10 cellular contexts compared by ENCODE assay signal in the genomic region with DNA sequence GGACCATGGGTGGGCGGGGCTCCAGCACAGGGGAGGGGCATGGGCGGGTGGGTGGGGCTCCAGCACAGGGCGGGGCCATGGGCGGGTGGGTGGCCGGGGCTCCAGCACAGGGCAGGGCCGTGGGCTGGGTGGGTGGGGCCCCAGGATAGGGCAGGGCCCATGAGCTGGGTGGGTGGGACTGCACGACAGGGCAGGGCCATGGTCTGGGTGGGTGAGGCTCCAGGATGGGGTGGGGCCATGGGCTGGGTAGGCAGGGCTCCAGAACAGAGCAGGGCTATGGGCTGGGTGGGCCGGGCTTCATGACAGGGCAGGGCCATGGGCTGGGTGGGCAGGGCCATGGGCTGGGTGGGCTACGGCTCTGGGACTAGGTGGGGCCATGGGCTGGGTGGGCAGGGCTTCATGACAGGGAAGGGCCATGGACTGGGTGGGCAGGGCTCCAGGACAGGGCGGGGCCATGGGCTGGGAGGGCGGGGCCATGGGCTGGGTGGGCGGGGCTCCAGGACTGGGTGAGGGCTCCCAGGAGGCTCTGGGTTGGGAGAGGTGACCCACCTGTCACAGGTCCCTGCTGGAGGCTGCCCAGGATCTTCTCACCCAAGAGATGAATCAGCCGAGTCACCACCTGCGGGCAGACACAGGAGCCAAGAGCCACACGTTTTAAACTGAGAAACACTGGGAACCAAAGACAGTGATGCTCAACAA. TPM values are rescaled to one million over a fixed set of nuclear protein-coding genes. Genes with fewer than 3 reads are reported as not detected.
A peak's percentile ranks its signal among the peaks of the same experiment; 100 is the strongest.
DNase-seq lines count a peak whose midpoint lies in the region; ATAC-seq and TF ChIP-seq lines count a peak whose summit lies in the region.
"Had no signal": no experiment of that assay in that cellular context is flagged by ENCODE, and none has a peak within 500 bp of the region (broad histone marks: within the 10 kb centered on the region; RNA-seq: fewer than 3 reads in every experiment).

No MANE protein-coding gene starts in this region.

- H3K9ac ChIP-seq in HCT116 (ENCODE audit: low read length) (no peak overlapping the region), mucosa of rectum (ENCODE audit: low read depth in 1 of 2, low read length in 2 of 2) (no peak overlapping the region)

- no peak overlapping the region for H2AFZ ChIP-seq in HCT116 (ENCODE audit: low read depth, low read length, poor library complexity, severe bottlenecking)

- H3K4me3 ChIP-seq in HCT116 (replicated peaks in 1 of 2; ENCODE audit: low read depth in 1 of 2, low read length in 2 of 2) (no peak overlapping the region), mucosa of rectum (ENCODE audit: low read length in 2 of 2) (no peak overlapping the region), esophagus squamous epithelium (no peak overlapping the region), tibial artery (no peak overlapping the region)

- TF ChIP-seq POLR2A in HCT116 (IDR thresholded peaks at IDR 0.05; ENCODE audit: borderline replicate concordance, extremely low read depth, insufficient read depth, insufficient read length), result no peak
- TF ChIP-seq POLR2A in esophagus squamous epithelium (IDR thresholded peaks at IDR 0.05), result no peak

- BruUV-seq in HCT116 (replicated peaks; lab: Mats Ljungman, UMichigan), result no TSS peak

- no peaks in the 10 kb centered on the region for H3K36me3 ChIP-seq in HCT116 (ENCODE audit: control insufficient read depth in 1 of 2, insufficient read depth in 2 of 2, low read length in 2 of 2)
- H3K36me3 ChIP-seq in mucosa of rectum (ENCODE audit: control insufficient read depth in 2 of 2, insufficient read depth in 2 of 2, low read length in 2 of 2), result no peaks in the 10 kb centered on the region
- no peaks in the 10 kb centered on the region for H3K36me3 ChIP-seq in esophagus squamous epithelium
- peaks cover 0 to 76% (median 9%) of the 10 kb centered on the region in 3 donors for H3K36me3 ChIP-seq in tibial artery

- POLR2A ChIA-PET in HCT116 (lab: Charles Lee), result interaction anchor here (0.5 kb wide), 1 partner anchor 693 kb away, joined by 3 read pairs; no protein-coding TSS in a partner anchor

- RAD21 ChIA-PET in HCT116 (lab: Charles Lee; ENCODE audit: low non-redundant PET in 1 of 2, low total read pairs in 2 of 2, uncharacterized antibody in 2 of 2, unreplicated experiment in 2 of 2), result no interaction called here

- H3K27me3 ChIP-seq in HCT116 (ENCODE audit: insufficient read depth, low read length), result no peaks in the 10 kb centered on the region
- no peaks in the 10 kb centered on the region for H3K27me3 ChIP-seq in mucosa of rectum (ENCODE audit: control insufficient read depth in 2 of 2, insufficient read depth in 2 of 2, low read length in 2 of 2)
- H3K27me3 ChIP-seq in esophagus squamous epithelium, result no peaks in the 10 kb centered on the region
- no peaks in the 10 kb centered on the region for H3K27me3 ChIP-seq in tibial artery

- in situ Hi-C loops in Caki2 (cut with HindIII; ENCODE audit: low pct_unique_long_range_greater_than_20kb, low sequenced_read_pairs), result no loop called here

- peak; percentile 47 for DNase-seq in Caki2 (ENCODE audit: low read depth)
- DNase-seq in HCT116 (ENCODE audit: low read depth, low spot score), result peak; percentile 42
- peak; percentile 8 to 11 for DNase-seq in activated CD4-positive, alpha-beta T cell treated with anti-CD3 and anti-CD28 coated beads, Interleukin-2, amount 50 U/mL, for 48 hours
- DNase-seq in NOMO-1 treated with DMSO at 0.1 percent for 48 hours (lab: John Stamatoyannopoulos, UW; ENCODE audit: unreplicated experiment), result no peak
- DNase-seq in esophagus squamous epithelium (lab: John Stamatoyannopoulos, UW), result no peak
- DNase-seq in KG1 (lab: John Stamatoyannopoulos, UW), result no peak
- no peak for DNase-seq in tibial artery

- intact Hi-C loops in HCT116 (cut with micrococcal nuclease) (no loop called here), esophagus squamous epithelium (cut with DNase I) (no loop called here), tibial artery (cut with DNase I; ENCODE audit: low total_unique reads) (no loop called here)

- H3K4me2 ChIP-seq in HCT116 (ENCODE audit: low read length), result no peak overlapping the region

- CTCF ChIA-PET in HCT116 (lab: Charles Lee), result no interaction called here

- TF ChIP-seq CTCF in HCT116 (IDR thresholded peaks at IDR 0.05 in 2 of 3, conservative IDR thresholded peaks at IDR 0.05 in 1 of 3; ENCODE audit: borderline replicate concordance in 1 of 3, insufficient read depth in 1 of 3, low read depth in 2 of 3, low read length in 2 of 3) (no peak), esophagus squamous epithelium (IDR thresholded peaks at IDR 0.05) (no peak), tibial artery (IDR thresholded peaks at IDR 0.05) (no peak)

- H3K9me3 ChIP-seq in HCT116 (ENCODE audit: control insufficient read depth in 1 of 2, insufficient read depth in 1 of 2, low read depth in 1 of 2, low read length in 2 of 2) (no peaks in the 10 kb centered on the region; a peak in 1 of 4 replicates), mucosa of rectum (ENCODE audit: control insufficient read depth in 2 of 2, low read length in 2 of 2) (no peaks in the 10 kb centered on the region), esophagus squamous epithelium (no peaks in the 10 kb centered on the region), tibial artery (no peaks in the 10 kb centered on the region)

- H3K27ac ChIP-seq in HCT116 (ENCODE audit: low read depth, low read length) (peak overlapping the region; percentile 4; the same call in 1 of the 2 replicates), mucosa of rectum (ENCODE audit: low read depth in 2 of 2, low read length in 2 of 2) (peak overlapping the region; percentile 67 to 82), esophagus squamous epithelium (no peak overlapping the region), tibial artery (no peak overlapping the region)

- WGBS in esophagus squamous epithelium, 2 donors, result 67% methylated on average over 1 of the region's 15 CpGs; no CpG with 5 or more reads in 1 of the 2 donors

- no peak for TF ChIP-seq RAD21 in HCT116 (IDR thresholded peaks at IDR 0.05; ENCODE audit: low read depth)

- H4K20me1 ChIP-seq in HCT116 (ENCODE audit: insufficient read depth), result no peaks in the 10 kb centered on the region

- no peaks in the 10 kb centered on the region for H3K9me2 ChIP-seq in HCT116 (ENCODE audit: insufficient read depth)

- H3K4me1 ChIP-seq in HCT116 (ENCODE audit: control insufficient read depth in 1 of 2, insufficient read depth in 2 of 2, low read length in 2 of 2) (peaks cover 2 to 19% of the 10 kb centered on the region in 2 experiments; a peak in 3 of 4 replicates), mucosa of rectum (ENCODE audit: control insufficient read depth in 2 of 2, insufficient read depth in 2 of 2, low read length in 2 of 2) (peaks cover 8 to 17% of the 10 kb centered on the region in 2 donors), esophagus squamous epithelium (no peaks in the 10 kb centered on the region), tibial artery (no peaks in the 10 kb centered on the region)

- no peaks in the 10 kb centered on the region for H3K79me2 ChIP-seq in HCT116 (ENCODE audit: insufficient read depth, low read length)

- ATAC-seq in HCT116, result peak; percentile 95

TF ChIP-seq in HCT116, 20 proteins besides CTCF, POLR2A, EP300 and RAD21:
- no peak for TF ChIP-seq JUND (IDR thresholded peaks at IDR 0.05)
- no peak for TF ChIP-seq EZH2 (IDR thresholded peaks at IDR 0.05)
- no peak for TF ChIP-seq EZH2phosphoT487 (IDR thresholded peaks at IDR 0.05; ENCODE audit: borderline replicate concordance)
- TF ChIP-seq ATF3 (IDR thresholded peaks at IDR 0.05), result no peak
- TF ChIP-seq SRF (IDR thresholded peaks at IDR 0.05; ENCODE audit: low read depth), result no peak

RNA-seq across cellular contexts. Expression of gene NSMF, which starts 33.5 kb away (rescaled TPM):
- 33.8 and 41.5 TPM in 2 replicates for total RNA-seq in Caki2 (2014; rRNA removed; shearing (Covaris generic); ENCODE audit: low replicate concordance)
- total RNA-seq in HCT116 (2021; ENCODE audit: unreplicated experiment) (81.9 TPM), esophagus squamous epithelium (10 to 100 TPM; 16.2 to 38.1 (median 20.6) TPM)
- 55.6 and 65.9 TPM in 2 replicates for polyA plus RNA-seq in HCT116 (2012)

RNA-seq across cellular contexts. Expression of gene ENTPD8, which starts 51.5 kb away (rescaled TPM):
- not detected in 2 replicates for total RNA-seq in Caki2 (2014; rRNA removed; shearing (Covaris generic); ENCODE audit: low replicate concordance)
- total RNA-seq in HCT116 (2021; ENCODE audit: unreplicated experiment) (1.7 TPM), esophagus squamous epithelium (not detected)
- 1.5 and 1.8 TPM in 2 replicates for polyA plus RNA-seq in HCT116 (2012)
- polyA plus RNA-seq: keratinocyte, urinary bladder had no signal

RNA-seq across cellular contexts. Expression of gene PNPLA7, which starts 57.6 kb away (rescaled TPM):
- total RNA-seq in Caki2 (2014; rRNA removed; shearing (Covaris generic); ENCODE audit: low replicate concordance), result 0.09 and 0.98 TPM in 2 replicates
- 1.8 TPM for total RNA-seq in HCT116 (2021; ENCODE audit: unreplicated experiment)
- polyA plus RNA-seq in HCT116 (2012), result 1.00 and 1.1 TPM in 2 replicates
- total RNA-seq in esophagus squamous epithelium, result 1 to 10 TPM in 2 of 4 donors, under 1 TPM in 2; 0.61 to 3.4 (median 0.91) TPM

RNA-seq across cellular contexts. Expression of gene MRPL41, which starts 59.1 kb away (rescaled TPM):
- total RNA-seq in Caki2 (2014; rRNA removed; shearing (Covaris generic); ENCODE audit: low replicate concordance), result 65.2 and 71.9 TPM in 2 replicates
- total RNA-seq in HCT116 (2021; ENCODE audit: unreplicated experiment) (69.5 TPM), esophagus squamous epithelium (10 to 100 TPM; 31.6 to 48.6 (median 37.1) TPM)
- polyA plus RNA-seq in HCT116 (2012), result 54.7 and 61.9 TPM in 2 replicates

Comparison
In these comparisons a context has a peak if more than half of its experiments do, and no peak if none do; other contexts are left out.
1. DNase-seq: peak in Caki2 (single experiment), HCT116 (single experiment) and activated CD4-positive, alpha-beta T cell treated with anti-CD3 and anti-CD28 coated beads, Interleukin-2, amount 50 U/mL, for 48 hours (2 of 2); none in NOMO-1 treated with DMSO at 0.1 percent for 48 hours (single experiment), esophagus squamous epithelium (single experiment), KG1 (single experiment) and tibial artery (0 of 2).
2. H3K27ac ChIP-seq: peak in HCT116 (single experiment) and mucosa of rectum (2 of 2); none in esophagus squamous epithelium (0 of 4) and tibial artery (0 of 2).